In the genomic region with DNA sequence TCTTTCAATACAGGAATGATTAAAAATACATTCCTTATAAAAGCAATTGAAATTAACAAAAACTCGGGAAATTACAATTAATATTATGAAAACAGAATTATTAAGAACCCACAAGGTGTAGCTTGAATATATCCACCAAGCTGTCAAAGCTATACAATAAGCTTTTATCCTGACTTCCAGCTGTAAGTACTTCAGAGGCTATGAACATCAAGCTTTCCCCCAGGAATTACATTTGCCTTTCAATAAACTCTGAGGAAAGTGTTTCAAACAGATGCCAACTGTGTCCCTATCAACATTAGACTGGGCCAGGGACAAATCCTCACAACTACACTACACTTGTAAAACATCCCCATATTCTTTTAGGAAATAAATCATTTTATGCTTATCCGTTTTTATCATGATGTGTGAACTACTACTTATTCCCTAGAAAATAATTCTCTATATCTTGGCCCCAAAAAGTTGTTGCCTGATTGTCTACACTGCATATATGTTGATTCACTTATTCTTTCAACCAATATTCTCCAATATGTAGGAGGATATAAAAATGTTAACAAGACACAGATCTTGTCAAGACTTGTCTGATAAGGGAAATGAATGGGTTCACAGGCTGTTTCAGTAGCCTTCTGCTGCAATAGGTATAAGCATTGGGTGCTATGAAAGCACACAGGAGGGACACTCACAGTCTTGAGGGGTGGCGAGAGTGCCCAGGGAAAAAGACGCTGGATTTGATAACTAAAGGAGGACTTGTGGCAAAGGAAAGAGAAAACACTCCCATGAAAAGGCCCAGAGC, we compare ENCODE assay signal across 1 cellular context.
TF ChIP-seq lines count a peak whose summit lies in the region.

No MANE protein-coding gene starts in this region.

TF ChIP-seq in H1, 55 proteins besides CTCF, POLR2A, EP300 and RAD21 (continued from another document):
- TF ChIP-seq, protein P1, sequence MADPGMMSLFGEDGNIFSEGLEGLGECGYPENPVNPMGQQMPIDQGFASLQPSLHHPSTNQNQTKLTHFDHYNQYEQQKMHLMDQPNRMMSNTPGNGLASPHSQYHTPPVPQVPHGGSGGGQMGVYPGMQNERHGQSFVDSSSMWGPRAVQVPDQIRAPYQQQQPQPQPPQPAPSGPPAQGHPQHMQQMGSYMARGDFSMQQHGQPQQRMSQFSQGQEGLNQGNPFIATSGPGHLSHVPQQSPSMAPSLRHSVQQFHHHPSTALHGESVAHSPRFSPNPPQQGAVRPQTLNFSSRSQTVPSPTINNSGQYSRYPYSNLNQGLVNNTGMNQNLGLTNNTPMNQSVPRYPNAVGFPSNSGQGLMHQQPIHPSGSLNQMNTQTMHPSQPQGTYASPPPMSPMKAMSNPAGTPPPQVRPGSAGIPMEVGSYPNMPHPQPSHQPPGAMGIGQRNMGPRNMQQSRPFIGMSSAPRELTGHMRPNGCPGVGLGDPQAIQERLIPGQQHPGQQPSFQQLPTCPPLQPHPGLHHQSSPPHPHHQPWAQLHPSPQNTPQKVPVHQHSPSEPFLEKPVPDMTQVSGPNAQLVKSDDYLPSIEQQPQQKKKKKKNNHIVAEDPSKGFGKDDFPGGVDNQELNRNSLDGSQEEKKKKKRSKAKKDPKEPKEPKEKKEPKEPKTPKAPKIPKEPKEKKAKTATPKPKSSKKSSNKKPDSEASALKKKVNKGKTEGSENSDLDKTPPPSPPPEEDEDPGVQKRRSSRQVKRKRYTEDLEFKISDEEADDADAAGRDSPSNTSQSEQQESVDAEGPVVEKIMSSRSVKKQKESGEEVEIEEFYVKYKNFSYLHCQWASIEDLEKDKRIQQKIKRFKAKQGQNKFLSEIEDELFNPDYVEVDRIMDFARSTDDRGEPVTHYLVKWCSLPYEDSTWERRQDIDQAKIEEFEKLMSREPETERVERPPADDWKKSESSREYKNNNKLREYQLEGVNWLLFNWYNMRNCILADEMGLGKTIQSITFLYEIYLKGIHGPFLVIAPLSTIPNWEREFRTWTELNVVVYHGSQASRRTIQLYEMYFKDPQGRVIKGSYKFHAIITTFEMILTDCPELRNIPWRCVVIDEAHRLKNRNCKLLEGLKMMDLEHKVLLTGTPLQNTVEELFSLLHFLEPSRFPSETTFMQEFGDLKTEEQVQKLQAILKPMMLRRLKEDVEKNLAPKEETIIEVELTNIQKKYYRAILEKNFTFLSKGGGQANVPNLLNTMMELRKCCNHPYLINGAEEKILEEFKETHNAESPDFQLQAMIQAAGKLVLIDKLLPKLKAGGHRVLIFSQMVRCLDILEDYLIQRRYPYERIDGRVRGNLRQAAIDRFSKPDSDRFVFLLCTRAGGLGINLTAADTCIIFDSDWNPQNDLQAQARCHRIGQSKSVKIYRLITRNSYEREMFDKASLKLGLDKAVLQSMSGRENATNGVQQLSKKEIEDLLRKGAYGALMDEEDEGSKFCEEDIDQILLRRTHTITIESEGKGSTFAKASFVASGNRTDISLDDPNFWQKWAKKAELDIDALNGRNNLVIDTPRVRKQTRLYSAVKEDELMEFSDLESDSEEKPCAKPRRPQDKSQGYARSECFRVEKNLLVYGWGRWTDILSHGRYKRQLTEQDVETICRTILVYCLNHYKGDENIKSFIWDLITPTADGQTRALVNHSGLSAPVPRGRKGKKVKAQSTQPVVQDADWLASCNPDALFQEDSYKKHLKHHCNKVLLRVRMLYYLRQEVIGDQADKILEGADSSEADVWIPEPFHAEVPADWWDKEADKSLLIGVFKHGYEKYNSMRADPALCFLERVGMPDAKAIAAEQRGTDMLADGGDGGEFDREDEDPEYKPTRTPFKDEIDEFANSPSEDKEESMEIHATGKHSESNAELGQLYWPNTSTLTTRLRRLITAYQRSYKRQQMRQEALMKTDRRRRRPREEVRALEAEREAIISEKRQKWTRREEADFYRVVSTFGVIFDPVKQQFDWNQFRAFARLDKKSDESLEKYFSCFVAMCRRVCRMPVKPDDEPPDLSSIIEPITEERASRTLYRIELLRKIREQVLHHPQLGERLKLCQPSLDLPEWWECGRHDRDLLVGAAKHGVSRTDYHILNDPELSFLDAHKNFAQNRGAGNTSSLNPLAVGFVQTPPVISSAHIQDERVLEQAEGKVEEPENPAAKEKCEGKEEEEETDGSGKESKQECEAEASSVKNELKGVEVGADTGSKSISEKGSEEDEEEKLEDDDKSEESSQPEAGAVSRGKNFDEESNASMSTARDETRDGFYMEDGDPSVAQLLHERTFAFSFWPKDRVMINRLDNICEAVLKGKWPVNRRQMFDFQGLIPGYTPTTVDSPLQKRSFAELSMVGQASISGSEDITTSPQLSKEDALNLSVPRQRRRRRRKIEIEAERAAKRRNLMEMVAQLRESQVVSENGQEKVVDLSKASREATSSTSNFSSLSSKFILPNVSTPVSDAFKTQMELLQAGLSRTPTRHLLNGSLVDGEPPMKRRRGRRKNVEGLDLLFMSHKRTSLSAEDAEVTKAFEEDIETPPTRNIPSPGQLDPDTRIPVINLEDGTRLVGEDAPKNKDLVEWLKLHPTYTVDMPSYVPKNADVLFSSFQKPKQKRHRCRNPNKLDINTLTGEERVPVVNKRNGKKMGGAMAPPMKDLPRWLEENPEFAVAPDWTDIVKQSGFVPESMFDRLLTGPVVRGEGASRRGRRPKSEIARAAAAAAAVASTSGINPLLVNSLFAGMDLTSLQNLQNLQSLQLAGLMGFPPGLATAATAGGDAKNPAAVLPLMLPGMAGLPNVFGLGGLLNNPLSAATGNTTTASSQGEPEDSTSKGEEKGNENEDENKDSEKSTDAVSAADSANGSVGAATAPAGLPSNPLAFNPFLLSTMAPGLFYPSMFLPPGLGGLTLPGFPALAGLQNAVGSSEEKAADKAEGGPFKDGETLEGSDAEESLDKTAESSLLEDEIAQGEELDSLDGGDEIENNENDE (IDR thresholded peaks at IDR 0.05; ENCODE audit: insufficient replicate concordance, low read length) = peak; percentile 40
TF ChIP-seq in H1: peak in this region for 3.
